9 cellular contexts compared by ENCODE assay signal in genomic region chr1:62800825-62801306, GRCh38. TPM values are rescaled to one million over a fixed set of nuclear protein-coding genes. Genes with fewer than 3 reads are reported as not detected.
DNase-seq lines count a peak whose midpoint lies in the region; ATAC-seq and TF ChIP-seq lines count a peak whose summit lies in the region.
"Had no signal": no experiment of that assay in that cellular context is flagged by ENCODE, and none has a peak within 500 bp of the region (broad histone marks: within the 10 kb centered on the region; RNA-seq: fewer than 3 reads in every experiment).

No MANE protein-coding gene starts in this region.

- peaks cover 24% of the 10 kb centered on the region for H3K4me1 ChIP-seq in OCI-LY7 (ENCODE audit: insufficient read depth, low read length, poor library complexity, severe bottlenecking)

- H3K36me3 Mint-ChIP-seq in activated naive CD4-positive, alpha-beta T cell treated with anti-CD3 and anti-CD28 coated beads, Interleukin-2, amount 50 U/mL, for 72 hours: peaks cover 2 to 5% of the 10 kb centered on the region in 2 donors
- H3K36me3 Mint-ChIP-seq in activated naive CD4-positive, alpha-beta T cell treated with anti-CD3 and anti-CD28 coated beads, Interleukin-2, amount 10 ng/mL, durations not matched to agents 7 days and 5 days: no peaks in the 10 kb centered on the region
- H3K36me3 Mint-ChIP-seq in natural killer cell: no peaks in the 10 kb centered on the region

- no peaks in the 10 kb centered on the region for H3K27me3 Mint-ChIP-seq in activated naive CD4-positive, alpha-beta T cell treated with anti-CD3 and anti-CD28 coated beads, Interleukin-2, amount 10 ng/mL, durations not matched to agents 7 days and 5 days
- no peaks in the 10 kb centered on the region for H3K27me3 Mint-ChIP-seq in natural killer cell (ENCODE audit: low read depth in 2 of 2)

- TF ChIP-seq CTCF in OCI-LY7 (conservative IDR thresholded peaks at IDR 0.05; ENCODE audit: low read length) (no peak), natural killer cell (IDR thresholded peaks at IDR 0.05) (no peak)

- POLR2A ChIA-PET in OCI-LY7 (lab: Charles Lee): interaction anchor here (0.5 to 1.0 kb wide), 7 partner anchors 8 to 140 kb away, joined by 3 to 5 read pairs (median 4); no protein-coding TSS in a partner anchor

- no peak for DNase-seq in activated naive CD4-positive, alpha-beta T cell treated with anti-CD3 and anti-CD28 coated beads, Interleukin-2, amount 50 U/mL, for 72 hours (ENCODE audit: low spot score in 2 of 2)
- DNase-seq in activated naive CD4-positive, alpha-beta T cell treated with anti-CD3 and anti-CD28 coated beads, Interleukin-2, amount 10 ng/mL, durations not matched to agents 7 days and 5 days: no peak
- DNase-seq in OCI-LY7 (ENCODE audit: low spot score) (peak; percentile 90), natural killer cell (no peak), LoVo (ENCODE audit: low spot score) (no peak), NCI-H69 (lab: John Stamatoyannopoulos, UW) (no peak)
- DNase-seq in activated effector memory CD4-positive, alpha-beta T cell treated with anti-CD3 and anti-CD28 coated beads, Interleukin-2, amount 50 U/mL, for 16 hours: no peak

- peak; percentile 54 to 79 for ATAC-seq in activated naive CD4-positive, alpha-beta T cell treated with anti-CD3 and anti-CD28 coated beads, Interleukin-2, amount 50 U/mL, for 72 hours
- ATAC-seq in HG02973 (IDR thresholded peaks at IDR 0.05; ENCODE audit: unreplicated experiment) (peak; percentile 98), natural killer cell (peak; percentile 40 to 62 (median 61))

- peaks cover 6% of the 10 kb centered on the region; the same call in 1 of the 2 replicates for H3K79me2 ChIP-seq in OCI-LY7 (ENCODE audit: insufficient read depth, low read depth, low read length)

- peak overlapping the region in 1 of 2 donors; percentile 15 for H3K27ac Mint-ChIP-seq in activated naive CD4-positive, alpha-beta T cell treated with anti-CD3 and anti-CD28 coated beads, Interleukin-2, amount 50 U/mL, for 72 hours
- H3K27ac Mint-ChIP-seq in activated naive CD4-positive, alpha-beta T cell treated with anti-CD3 and anti-CD28 coated beads, Interleukin-2, amount 10 ng/mL, durations not matched to agents 7 days and 5 days: no peak overlapping the region
- H3K27ac Mint-ChIP-seq in natural killer cell: peak overlapping the region; percentile 0 to 27

- peak overlapping the region; percentile 79 for H3K27ac ChIP-seq in OCI-LY7 (ENCODE audit: low read depth, low read length, poor library complexity, severe bottlenecking)
- H3K27ac ChIP-seq: thoracic aorta had no signal

- intact Hi-C loops in OCI-LY7 (cut with micrococcal nuclease; ENCODE audit: unreplicated experiment) (loop anchor here (2.0 kb wide), 1 partner anchor 16 kb away; the partner anchor contains the start of gene ATG4C), natural killer cell (cut with micrococcal nuclease) (no loop called here)

- H2AFZ ChIP-seq in OCI-LY7 (ENCODE audit: low read length): no peak overlapping the region; the same call in 1 of the 2 replicates

- H3K9me3 Mint-ChIP-seq in activated naive CD4-positive, alpha-beta T cell treated with anti-CD3 and anti-CD28 coated beads, Interleukin-2, amount 50 U/mL, for 72 hours: no peaks in the 10 kb centered on the region
- H3K9me3 Mint-ChIP-seq in activated naive CD4-positive, alpha-beta T cell treated with anti-CD3 and anti-CD28 coated beads, Interleukin-2, amount 10 ng/mL, durations not matched to agents 7 days and 5 days: no peaks in the 10 kb centered on the region
- no peaks in the 10 kb centered on the region for H3K9me3 Mint-ChIP-seq in natural killer cell

- peak overlapping the region; percentile 59 for H3K4me2 ChIP-seq in OCI-LY7 (ENCODE audit: low read length)

- H3K9me3 ChIP-seq in OCI-LY7 (ENCODE audit: low read length): no peaks in the 10 kb centered on the region
- H3K9me3 ChIP-seq: thoracic aorta had no signal

- BruUV-seq in OCI-LY7 (replicated peaks; lab: Mats Ljungman, UMichigan): no TSS peak

- no peaks in the 10 kb centered on the region for H3K9me2 ChIP-seq in OCI-LY7 (ENCODE audit: insufficient read depth, low read length)

- no peaks in the 10 kb centered on the region for H3K36me3 ChIP-seq in OCI-LY7 (ENCODE audit: insufficient read depth, low read length)
- H3K36me3 ChIP-seq: thoracic aorta had no signal

- H4K20me1 ChIP-seq in OCI-LY7 (ENCODE audit: insufficient read depth, low read length): no peaks in the 10 kb centered on the region

- CTCF ChIA-PET in activated naive CD4-positive, alpha-beta T cell treated with anti-CD3 and anti-CD28 coated beads, Interleukin-2, amount 10 ng/mL, durations not matched to agents 7 days and 5 days (lab: Charles Lee): no interaction called here
- CTCF ChIA-PET in OCI-LY7 (lab: Charles Lee; ENCODE audit: unreplicated experiment): interaction anchor here (1.2 kb wide), 1 partner anchor 10 kb away, joined by 5 read pairs; no protein-coding TSS in a partner anchor

- peaks cover 15% of the 10 kb centered on the region for H3K4me1 Mint-ChIP-seq in activated naive CD4-positive, alpha-beta T cell treated with anti-CD3 and anti-CD28 coated beads, Interleukin-2, amount 10 ng/mL, durations not matched to agents 7 days and 5 days
- H3K4me1 Mint-ChIP-seq in natural killer cell: peaks cover 9 to 16% of the 10 kb centered on the region in 2 donors

- H3K4me3 ChIP-seq in OCI-LY7 (ENCODE audit: low read depth, low read length, poor library complexity, severe bottlenecking): peak overlapping the region; percentile 50
- H3K4me3 ChIP-seq: thoracic aorta had no signal

- no peak overlapping the region for H3K4me3 Mint-ChIP-seq in activated naive CD4-positive, alpha-beta T cell treated with anti-CD3 and anti-CD28 coated beads, Interleukin-2, amount 10 ng/mL, durations not matched to agents 7 days and 5 days
- no peak overlapping the region for H3K4me3 Mint-ChIP-seq in natural killer cell

RNA-seq across cellular contexts. Expression of gene ATG4C, which starts 16.9 kb away (rescaled TPM):
- total RNA-seq in activated naive CD4-positive, alpha-beta T cell treated with anti-CD3 and anti-CD28 coated beads, Interleukin-2, amount 50 U/mL, for 72 hours: 10 to 100 TPM; 11.5 to 18.9 TPM
- total RNA-seq in OCI-LY7 (2014; rRNA removed; shearing (Covaris generic)): 7.3 and 16.0 TPM in 2 replicates
- 15.2 and 18.4 TPM in 2 replicates for total RNA-seq in OCI-LY7 (2022)
- total RNA-seq in natural killer cell: 1 to 10 TPM; 4.8 to 9.7 (median 6.3) TPM
